Comparison of ENCODE assay signal across 11 cellular contexts in the genomic region with DNA sequence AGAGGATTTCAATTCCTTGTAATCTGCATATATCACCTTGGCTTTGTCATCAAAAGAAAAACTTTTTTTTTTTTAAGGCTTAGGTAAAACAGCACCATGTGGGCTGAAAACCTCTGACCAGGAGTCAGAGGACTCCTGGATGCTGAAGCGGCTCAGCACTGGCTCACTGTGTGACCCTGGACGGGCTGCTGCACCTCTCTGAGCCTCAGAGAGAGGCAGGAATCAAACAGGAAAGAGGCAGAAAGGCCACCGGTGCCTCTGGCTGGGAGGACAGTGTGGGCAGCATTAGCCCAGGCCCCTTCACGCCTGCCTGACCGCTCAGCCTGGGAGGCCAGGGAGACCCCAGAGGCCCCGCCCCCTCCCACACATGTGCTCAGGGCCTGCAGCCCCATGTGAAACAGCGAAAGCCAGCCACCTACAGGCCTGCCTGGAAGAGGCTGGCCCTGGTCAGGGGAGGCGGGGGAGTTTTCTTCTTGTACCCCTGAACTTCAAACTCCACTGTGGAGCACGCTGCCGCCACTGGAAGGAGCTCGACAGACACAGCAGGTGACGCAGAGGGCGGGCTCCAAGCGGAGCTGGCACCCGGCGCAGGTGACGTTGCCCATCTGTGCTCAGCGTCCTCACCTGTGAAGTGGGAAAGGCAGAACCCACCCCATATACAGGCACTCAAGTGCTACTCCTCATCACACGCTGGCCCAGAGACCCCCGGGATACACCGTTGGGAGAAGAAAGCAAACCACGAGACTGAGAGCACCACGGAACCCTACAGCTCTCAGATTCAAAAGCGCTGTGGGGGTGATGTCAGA. TPM values are rescaled to one million over a fixed set of nuclear protein-coding genes. Genes with fewer than 3 reads are reported as not detected.
DNase-seq lines count a peak whose midpoint lies in the region; ATAC-seq and TF ChIP-seq lines count a peak whose summit lies in the region.
"Had no signal": no experiment of that assay in that cellular context is flagged by ENCODE, and none has a peak within 500 bp of the region (broad histone marks: within the 10 kb centered on the region; RNA-seq: fewer than 3 reads in every experiment).

No MANE protein-coding gene starts in this region.

- DNase-seq in G401 (ENCODE audit: low spot score) = peak; percentile 50
- no peak for DNase-seq in central memory CD8-positive, alpha-beta T cell (ENCODE audit: low spot score in 2 of 2)
- peak in 2 of 3 donors; percentile 14 to 40 for DNase-seq in mucosa of descending colon
- no peak for DNase-seq in COR-L47 (lab: John Stamatoyannopoulos, UW)
- DNase-seq: BE2C, islet precursor cell had no signal

- in situ Hi-C loops in G401 (cut with HindIII; ENCODE audit: low sequenced_read_pairs) = no loop called here

- H3K4me1 ChIP-seq in mucosa of descending colon (ENCODE audit: low read depth) = peaks cover 6% of the 10 kb centered on the region

- H3K36me3 Mint-ChIP-seq in central memory CD8-positive, alpha-beta T cell (ENCODE audit: insufficient read depth) = no peaks in the 10 kb centered on the region

- H3K4me3 Mint-ChIP-seq in central memory CD8-positive, alpha-beta T cell = no peak overlapping the region

- TF ChIP-seq CTCF in 22Rv1 (IDR thresholded peaks at IDR 0.05) (no peak), mucosa of descending colon (IDR thresholded peaks at IDR 0.05) (no peak)

- H3K27ac Mint-ChIP-seq in central memory CD8-positive, alpha-beta T cell (ENCODE audit: low read depth) = peak overlapping the region; percentile 3

- ATAC-seq in central memory CD8-positive, alpha-beta T cell (replicated peaks; ENCODE audit: extremely low read depth, poor library complexity, severe bottlenecking) = no peak
- no peak for ATAC-seq in mucosa of descending colon
- no peak for ATAC-seq in GM21367 (IDR thresholded peaks at IDR 0.05; ENCODE audit: unreplicated experiment)
- no peak for ATAC-seq in GM18907 (IDR thresholded peaks at IDR 0.05; ENCODE audit: unreplicated experiment)
- no peak for ATAC-seq in GM18520 (IDR thresholded peaks at IDR 0.05; ENCODE audit: unreplicated experiment)

- H3K4me3 ChIP-seq in mucosa of descending colon = no peak overlapping the region

- no peaks in the 10 kb centered on the region for H3K36me3 ChIP-seq in mucosa of descending colon (ENCODE audit: low read depth)
- H3K36me3 ChIP-seq: BE2C had no signal

- no peaks in the 10 kb centered on the region for H3K9me3 ChIP-seq in mucosa of descending colon
- H3K9me3 ChIP-seq: BE2C had no signal

- peak overlapping the region; percentile 91 for H3K27ac ChIP-seq in 22Rv1
- H3K27ac ChIP-seq: foreskin keratinocyte had no signal

- no peaks in the 10 kb centered on the region for H3K9me3 Mint-ChIP-seq in central memory CD8-positive, alpha-beta T cell

- H3K27me3 Mint-ChIP-seq in central memory CD8-positive, alpha-beta T cell = no peaks in the 10 kb centered on the region

- H3K4me1 Mint-ChIP-seq in central memory CD8-positive, alpha-beta T cell = peaks cover 45% of the 10 kb centered on the region

- intact Hi-C loops in mucosa of descending colon (cut with DNase I, micrococcal nuclease) = no loop called here

RNA-seq across cellular contexts. Expression of gene MLLT1, which starts 39.7 kb away (rescaled TPM):
- 5.6 and 7.5 TPM in 2 replicates for total RNA-seq in G401 (2014; rRNA removed; shearing (Covaris generic))
- 10 to 100 TPM; 32.5 to 75.3 (median 33.7) TPM for total RNA-seq in mucosa of descending colon

Comparison
In these comparisons a context has a peak if more than half of its experiments do, and no peak if none do; other contexts are left out.
1. DNase-seq: peak in G401 (single experiment) and mucosa of descending colon (2 of 3); none in central memory CD8-positive, alpha-beta T cell (0 of 2) and COR-L47 (single experiment).